ENCODE assay signal across 27 cellular contexts in genomic region chr10:75743231-75743864, GRCh38.
DNase-seq lines count a peak whose midpoint lies in the region; ATAC-seq and TF ChIP-seq lines count a peak whose summit lies in the region.
"Had no signal": no experiment of that assay in that cellular context is flagged by ENCODE, and none has a peak within 500 bp of the region (broad histone marks: within the 10 kb centered on the region; RNA-seq: fewer than 3 reads in every experiment).

No MANE protein-coding gene starts in this region.

- H3K9me3 ChIP-seq in Caco-2 (no peaks in the 10 kb centered on the region), esophagus muscularis mucosa (no peaks in the 10 kb centered on the region), tibial nerve (peaks cover 0 to 6% (median 0%) of the 10 kb centered on the region in 4 donors)
- H3K9me3 ChIP-seq: BE2C, breast epithelium, prostate gland had no signal

- no TSS peak for BruUV-seq in Caco-2 (replicated peaks; lab: Mats Ljungman, UMichigan)

- no peak for TF ChIP-seq POLR2A in NB4 (IDR thresholded peaks at IDR 0.05; ENCODE audit: extremely low read depth, insufficient read length)
- no peak for TF ChIP-seq POLR2A in esophagus muscularis mucosa (IDR thresholded peaks at IDR 0.05; ENCODE audit: low read depth)
- no peak for TF ChIP-seq POLR2A in tibial nerve (IDR thresholded peaks at IDR 0.05)

- H3K27ac ChIP-seq in esophagus muscularis mucosa (replicated peaks in 1 of 4) (peak overlapping the region; percentile 45 to 70 (median 64)), tibial nerve (no peak overlapping the region)
- H3K27ac ChIP-seq: breast epithelium, GM23248, left ventricle myocardium inferior, prostate gland, WERI-Rb-1 had no signal

- H3K27me3 Mint-ChIP-seq in Caco-2 (ENCODE audit: insufficient read depth, unreplicated experiment) (no peaks in the 10 kb centered on the region), nephron progenitor cell (ENCODE audit: low read depth, poor library complexity) (no peaks in the 10 kb centered on the region)
- H3K27me3 Mint-ChIP-seq: activated naive CD4-positive, alpha-beta T cell treated with anti-CD3 and anti-CD28 coated beads, Interleukin-2, amount 10 ng/mL, durations not matched to agents 7 days and 5 days had no signal

- POLR2A ChIA-PET in Caco-2 (lab: Charles Lee): interaction anchor here (0.6 kb wide), 1 partner anchor 338 kb away, joined by 3 read pairs; no protein-coding TSS in a partner anchor

- WGBS in esophagus muscularis mucosa: 50% methylated on average over 11 of the region's 11 CpGs
- WGBS in tibial nerve, 2 donors: 59 to 67% methylated on average over 11 of the region's 11 CpGs

- intact Hi-C loops in Caco-2 (cut with micrococcal nuclease; ENCODE audit: unreplicated experiment): no loop called here
- intact Hi-C loops in esophagus muscularis mucosa (cut with DNase I): no loop called here

- H3K27ac Mint-ChIP-seq in Caco-2 (ENCODE audit: unreplicated experiment) (peak overlapping the region; percentile 62), nephron progenitor cell (peak overlapping the region; percentile 46)
- H3K27ac Mint-ChIP-seq: activated naive CD4-positive, alpha-beta T cell treated with anti-CD3 and anti-CD28 coated beads, Interleukin-2, amount 10 ng/mL, durations not matched to agents 7 days and 5 days; activated T-helper 17 cell treated with anti-CD3 and anti-CD28 coated beads, Interleukin-2, amount 50 U/mL, for 72 hours; HFFc6; stimulated activated effector memory CD8-positive, alpha-beta T cell treated with anti-CD3 and anti-CD28 coated beads, Interleukin-12 subunit alpha, Interleukin-12 subunit beta, amount 100 ng/mL, for 72 hours had no signal

- DNase-seq in Caco-2 (no peak), NB4 (ENCODE audit: low read depth) (peak; percentile 58), esophagus muscularis mucosa (ENCODE audit: extremely low spot score) (peak; percentile 42), nephron progenitor cell (no peak), NCI-H345 (lab: John Stamatoyannopoulos, UW) (no peak), tibial nerve (ENCODE audit: low spot score in 2 of 2) (no peak)
- DNase-seq in activated naive CD4-positive, alpha-beta T cell treated with anti-CD3 and anti-CD28 coated beads, Interleukin-2, amount 50 U/mL, for 16 hours: no peak
- DNase-seq: ACHN; activated CD4-positive, alpha-beta T cell treated with anti-CD3 and anti-CD28 coated beads for 4 hours; activated naive CD4-positive, alpha-beta T cell treated with anti-CD3 and anti-CD28 coated beads, Interleukin-2, amount 10 ng/mL, durations not matched to agents 7 days and 5 days; amniotic stem cell; BE2C; GM23248; HFFc6; left ventricle myocardium inferior; NCI-H1105 treated with DMSO at 0.1 percent for 48 hours; NCI-H226; NCI-H774; T1000; trophoblast cell; WERI-Rb-1 had no signal

- H3K36me3 ChIP-seq in Caco-2 (ENCODE audit: control insufficient read depth, insufficient read depth, low read length) (no peaks in the 10 kb centered on the region), esophagus muscularis mucosa (no peaks in the 10 kb centered on the region), tibial nerve (peaks cover 0 to 4% (median 0%) of the 10 kb centered on the region in 3 donors)
- H3K36me3 ChIP-seq: BE2C, breast epithelium, left ventricle myocardium inferior, prostate gland, WERI-Rb-1 had no signal

- no peak for TF ChIP-seq EP300 in esophagus muscularis mucosa (IDR thresholded peaks at IDR 0.05)
- TF ChIP-seq EP300 in tibial nerve (IDR thresholded peaks at IDR 0.05): no peak

- no peak for ATAC-seq in GM19395 (IDR thresholded peaks at IDR 0.05; ENCODE audit: unreplicated experiment)
- ATAC-seq: activated T-helper 17 cell treated with anti-CD3 and anti-CD28 coated beads, Interleukin-2, amount 50 U/mL, for 72 hours; stimulated activated effector memory CD8-positive, alpha-beta T cell treated with anti-CD3 and anti-CD28 coated beads, Interleukin-12 subunit alpha, Interleukin-12 subunit beta, amount 100 ng/mL, for 72 hours had no signal

- H3K4me3 Mint-ChIP-seq in Caco-2 (ENCODE audit: unreplicated experiment) (no peak overlapping the region), nephron progenitor cell (no peak overlapping the region)
- H3K4me3 Mint-ChIP-seq: activated naive CD4-positive, alpha-beta T cell treated with anti-CD3 and anti-CD28 coated beads, Interleukin-2, amount 10 ng/mL, durations not matched to agents 7 days and 5 days; activated T-helper 17 cell treated with anti-CD3 and anti-CD28 coated beads, Interleukin-2, amount 50 U/mL, for 72 hours; HFFc6; IgD-negative memory B cell; stimulated activated effector memory CD8-positive, alpha-beta T cell treated with anti-CD3 and anti-CD28 coated beads, Interleukin-12 subunit alpha, Interleukin-12 subunit beta, amount 100 ng/mL, for 72 hours had no signal

- H3K4me1 Mint-ChIP-seq in Caco-2 (ENCODE audit: low read depth, unreplicated experiment) (peaks cover 21% of the 10 kb centered on the region), nephron progenitor cell (peaks cover 72% of the 10 kb centered on the region)
- H3K4me1 Mint-ChIP-seq: activated naive CD4-positive, alpha-beta T cell treated with anti-CD3 and anti-CD28 coated beads, Interleukin-2, amount 10 ng/mL, durations not matched to agents 7 days and 5 days; activated T-helper 17 cell treated with anti-CD3 and anti-CD28 coated beads, Interleukin-2, amount 50 U/mL, for 72 hours; IgD-negative memory B cell; stimulated activated effector memory CD8-positive, alpha-beta T cell treated with anti-CD3 and anti-CD28 coated beads, Interleukin-12 subunit alpha, Interleukin-12 subunit beta, amount 100 ng/mL, for 72 hours had no signal

- H3K36me3 Mint-ChIP-seq in Caco-2 (ENCODE audit: insufficient read depth, unreplicated experiment) (peaks cover 6% of the 10 kb centered on the region), nephron progenitor cell (ENCODE audit: low read depth) (no peaks in the 10 kb centered on the region)
- H3K36me3 Mint-ChIP-seq: activated naive CD4-positive, alpha-beta T cell treated with anti-CD3 and anti-CD28 coated beads, Interleukin-2, amount 10 ng/mL, durations not matched to agents 7 days and 5 days; IgD-negative memory B cell; stimulated activated effector memory CD8-positive, alpha-beta T cell treated with anti-CD3 and anti-CD28 coated beads, Interleukin-12 subunit alpha, Interleukin-12 subunit beta, amount 100 ng/mL, for 72 hours had no signal

- H3K4me3 ChIP-seq in Caco-2 (ENCODE audit: low read depth, low read length): no peak overlapping the region
- no peak overlapping the region for H3K4me3 ChIP-seq in NB4 (ENCODE audit: low read depth, low read length)
- H3K4me3 ChIP-seq in esophagus muscularis mucosa: peak overlapping the region in 1 of 4 donors; percentile 32
- no peak overlapping the region for H3K4me3 ChIP-seq in tibial nerve
- H3K4me3 ChIP-seq: breast epithelium, GM23248, left ventricle myocardium inferior, prostate gland had no signal

- H3K9me3 Mint-ChIP-seq in Caco-2 (ENCODE audit: unreplicated experiment) (peaks cover 9% of the 10 kb centered on the region), nephron progenitor cell (peaks cover 12% of the 10 kb centered on the region)
- H3K9me3 Mint-ChIP-seq: activated naive CD4-positive, alpha-beta T cell treated with anti-CD3 and anti-CD28 coated beads, Interleukin-2, amount 10 ng/mL, durations not matched to agents 7 days and 5 days; activated T-helper 17 cell treated with anti-CD3 and anti-CD28 coated beads, Interleukin-2, amount 50 U/mL, for 72 hours; HFFc6; stimulated activated effector memory CD8-positive, alpha-beta T cell treated with anti-CD3 and anti-CD28 coated beads, Interleukin-12 subunit alpha, Interleukin-12 subunit beta, amount 100 ng/mL, for 72 hours had no signal

- H3K4me1 ChIP-seq in Caco-2 (peaks cover 12% of the 10 kb centered on the region; the same call in 1 of the 2 replicates), esophagus muscularis mucosa (peaks cover 0 to 25% (median 23%) of the 10 kb centered on the region in 4 donors), tibial nerve (peaks cover 0 to 10% (median 2%) of the 10 kb centered on the region in 4 donors)
- H3K4me1 ChIP-seq: BE2C, breast epithelium, left ventricle myocardium inferior, prostate gland had no signal

- CTCF ChIA-PET in Caco-2 (lab: Charles Lee): no interaction called here

- TF ChIP-seq CTCF in Caco-2 (IDR thresholded peaks at IDR 0.05; ENCODE audit: insufficient read depth in 1 of 2, low read depth in 1 of 2, low read length in 1 of 2, severe bottlenecking in 1 of 2, unreplicated experiment in 1 of 2) (no peak), NB4 (IDR thresholded peaks at IDR 0.05; ENCODE audit: low read depth, low read length) (no peak), esophagus muscularis mucosa (IDR thresholded peaks at IDR 0.05) (no peak), nephron progenitor cell (IDR thresholded peaks at IDR 0.05) (no peak), tibial nerve (IDR thresholded peaks at IDR 0.05) (no peak)

- H3K27me3 ChIP-seq in Caco-2 (replicated peaks; ENCODE audit: control insufficient read depth, insufficient read depth, low read length) (no peaks in the 10 kb centered on the region), esophagus muscularis mucosa (no peaks in the 10 kb centered on the region), tibial nerve (no peaks in the 10 kb centered on the region)
- H3K27me3 ChIP-seq: breast epithelium had no signal

Comparison
In these comparisons a context has a peak if more than half of its experiments do, and no peak if none do; other contexts are left out.
1. DNase-seq: peak in NB4 (single experiment) and esophagus muscularis mucosa (single experiment); none in Caco-2 (0 of 2), nephron progenitor cell (single experiment), NCI-H345 (single experiment), activated naive CD4-positive, alpha-beta T cell treated with anti-CD3 and anti-CD28 coated beads, Interleukin-2, amount 50 U/mL, for 16 hours (single experiment) and tibial nerve (0 of 2).
2. H3K27ac ChIP-seq: peak in esophagus muscularis mucosa (4 of 4); none in tibial nerve (0 of 4).